Comparison of ENCODE assay signal across 16 cellular contexts in the genomic region with DNA sequence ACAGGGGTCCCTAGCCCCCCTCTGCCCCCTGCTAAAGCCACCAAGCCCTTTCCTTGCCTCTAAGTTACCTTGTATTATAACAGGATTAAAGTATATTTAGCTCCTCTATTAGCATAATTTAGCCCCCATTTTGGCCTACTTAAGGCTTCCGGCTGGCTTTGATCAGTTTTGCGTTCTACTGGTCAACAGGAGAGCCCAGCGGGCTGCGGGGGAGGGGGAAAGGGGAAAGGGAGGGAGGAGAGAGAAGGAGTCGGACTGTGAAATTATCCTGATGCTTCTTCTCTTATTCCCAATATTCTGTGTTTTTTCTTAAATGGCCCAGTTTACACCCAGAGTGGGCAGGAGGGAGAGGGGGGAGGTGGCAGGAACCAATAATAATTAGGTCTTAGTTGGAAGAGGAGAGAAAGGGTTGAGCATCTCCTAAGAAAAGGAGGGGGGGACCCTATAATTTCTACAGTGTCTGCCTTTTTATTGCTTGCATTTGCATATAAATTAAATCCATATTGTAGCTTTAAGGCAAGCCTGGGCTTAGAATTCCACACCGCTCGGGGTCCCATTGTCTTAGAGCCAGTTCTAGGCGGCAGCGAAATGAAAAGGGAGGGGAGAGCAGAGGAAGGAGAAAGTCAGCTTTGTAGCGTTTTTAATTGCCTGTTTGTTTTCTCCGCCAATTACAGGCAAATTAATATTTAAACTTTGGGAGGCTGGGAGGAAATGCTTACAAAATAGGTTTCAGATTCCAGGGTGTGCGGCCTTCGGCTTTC. TPM values are rescaled to one million over a fixed set of nuclear protein-coding genes. Genes with fewer than 3 reads are reported as not detected.
DNase-seq lines count a peak whose midpoint lies in the region; ATAC-seq, FAIRE-seq and TF ChIP-seq lines count a peak whose summit lies in the region.
"Had no signal": no experiment of that assay in that cellular context is flagged by ENCODE, and none has a peak within 500 bp of the region (broad histone marks: within the 10 kb centered on the region; RNA-seq: fewer than 3 reads in every experiment).

No MANE protein-coding gene starts in this region.

- no peak for TF ChIP-seq EP300 in H1 (IDR thresholded peaks at IDR 0.05; ENCODE audit: borderline replicate concordance in 1 of 2, low read depth in 2 of 2, low read length in 2 of 2)

- H4K91ac ChIP-seq in H1 (replicated peaks; ENCODE audit: insufficient read length, low read length) = peak overlapping the region; percentile 46

- H4K5ac ChIP-seq in H1 (ENCODE audit: insufficient read length, low read depth, low read length) = no peak overlapping the region

- peaks cover 6 to 20% (median 17%) of the 10 kb centered on the region in 11 experiments; a peak in 15 of 22 replicates for H3K27me3 ChIP-seq in BLaER1 treated with 17β-estradiol and CSF1 and Interleukin-3, amounts not matched to agents 10 nM and 100 nM
- H3K27me3 ChIP-seq in MG63 = no peaks in the 10 kb centered on the region
- peaks cover 0 to 6% (median 0%) of the 10 kb centered on the region in 4 experiments; a peak in 2 of 7 replicates for H3K27me3 ChIP-seq in H1 (replicated peaks in 1 of 4; ENCODE audit: control insufficient read depth in 3 of 4, extremely low read depth in 1 of 4, insufficient read depth in 3 of 4, low read length in 3 of 4)
- H3K27me3 ChIP-seq: Peyer's patch had no signal

- 9% methylated on average over 13 of the region's 13 CpGs; no CpG with 5 or more reads in 1 of the 2 experiments for WGBS in H1 (ENCODE audit: extremely low coverage in 1 of 2, insufficient coverage in 1 of 2, insufficient read length in 1 of 2, insufficient replicate concordance in 2 of 2, low coverage in 1 of 2, low lambda C conversion rate in 2 of 2, missing lambda C conversion rate in 1 of 2), 2 experiments

- H2BK120ac ChIP-seq in H1 (replicated peaks; ENCODE audit: low read depth, low read length) = peak overlapping the region; percentile 92

- no peaks in the 10 kb centered on the region for H3K79me2 ChIP-seq in H1 (ENCODE audit: control insufficient read depth in 1 of 2, insufficient read depth in 2 of 2, low read length in 2 of 2)

- H3K18ac ChIP-seq in H1 (ENCODE audit: extremely low read depth, low read length) = peak overlapping the region; percentile 48; the same call in 1 of the 2 replicates

- H3K9me3 Mint-ChIP-seq in naive thymus-derived CD8-positive, alpha-beta T cell = no peaks in the 10 kb centered on the region

- H3K14ac ChIP-seq in H1 (ENCODE audit: insufficient read length) = no peak overlapping the region

- H3K9ac ChIP-seq in BLaER1 treated with 17β-estradiol and CSF1 and Interleukin-3, amounts not matched to agents 10 nM and 100 nM = peak overlapping the region in 4 of 11 experiments; percentile 34 to 49 (median 40); a peak in 1 of 22 replicates
- H3K9ac ChIP-seq in H1 (replicated peaks in 1 of 4; ENCODE audit: extremely low read depth in 1 of 4, low read depth in 3 of 4, low read length in 3 of 4) = peak overlapping the region in 1 of 4 experiments; percentile 33; a peak in 1 of 7 replicates

- CTCF ChIA-PET in H1 (lab: Charles Lee; ENCODE audit: partially characterized antibody) = interaction anchor here (0.7 to 2.4 kb wide), 7 partner anchors 9 to 590 kb away, joined by 3 to 7 read pairs (median 4); no protein-coding TSS in a partner anchor

- peak overlapping the region; percentile 9; the same call in 1 of the 2 replicates for H4K8ac ChIP-seq in H1 (ENCODE audit: extremely low read depth, insufficient read depth, low read length)

- H3K23me2 ChIP-seq in H1 (ENCODE audit: low read depth, low read length) = 0 out of 2 replicates have a peak, but pooled peaks cover 2% of the 10 kb centered on the region

- peak overlapping the region; percentile 77; the same call in 1 of the 2 replicates for H2BK5ac ChIP-seq in H1 (ENCODE audit: low read depth, low read length)

- H2BK12ac ChIP-seq in H1 (ENCODE audit: low read depth, low read length) = peak overlapping the region; percentile 70; the same call in 1 of the 2 replicates

- H3K27me3 Mint-ChIP-seq in naive thymus-derived CD8-positive, alpha-beta T cell = peaks cover 24 to 69% (median 56%) of the 10 kb centered on the region in 5 donors

- no peak for ATAC-seq in naive thymus-derived CD8-positive, alpha-beta T cell
- ATAC-seq: gastroesophageal sphincter had no signal

- peaks cover 17 to 44% (median 27%) of the 10 kb centered on the region in 10 experiments for H3K4me1 ChIP-seq in BLaER1 treated with 17β-estradiol and CSF1 and Interleukin-3, amounts not matched to agents 10 nM and 100 nM
- H3K4me1 ChIP-seq in H1 (replicated peaks in 1 of 4; ENCODE audit: control insufficient read depth in 3 of 4, insufficient read depth in 4 of 4, low read length in 3 of 4) = peaks cover 14 to 33% (median 28%) of the 10 kb centered on the region in 4 experiments
- H3K4me1 ChIP-seq: gastroesophageal sphincter, Peyer's patch had no signal

- H3K23ac ChIP-seq in H1 (ENCODE audit: insufficient read length) = no peak overlapping the region

- peak; percentile 57 for FAIRE-seq in H1 (lab: Jason Lieb, UNC)

- no peaks in the 10 kb centered on the region for H3K79me1 ChIP-seq in H1 (ENCODE audit: low read depth, low read length)

- H3K4me3 ChIP-seq in BLaER1 treated with 17β-estradiol and CSF1 and Interleukin-3, amounts not matched to agents 10 nM and 100 nM = peak overlapping the region in 1 of 10 experiments; percentile 34; a peak in 2 of 20 replicates
- H3K4me3 ChIP-seq in MG63 (peak overlapping the region; percentile 34), H1 (ENCODE audit: extremely low read depth in 1 of 4, insufficient read depth in 2 of 4, low read depth in 3 of 4, low read length in 4 of 4) (peak overlapping the region; percentile 2 to 54 (median 27); a peak in 6 of 8 replicates)

- H3K9me3 ChIP-seq in BLaER1 treated with 17β-estradiol and CSF1 and Interleukin-3, amounts not matched to agents 10 nM and 100 nM (replicated peaks in 1 of 11) = no peaks in the 10 kb centered on the region
- H3K9me3 ChIP-seq in MG63 = no peaks in the 10 kb centered on the region
- no peaks in the 10 kb centered on the region for H3K9me3 ChIP-seq in H1 (ENCODE audit: insufficient read depth in 2 of 2, low read depth in 1 of 2, low read length in 1 of 2)
- H3K9me3 ChIP-seq: gastroesophageal sphincter, Peyer's patch, stomach had no signal

- peak overlapping the region; percentile 13 for H3K4ac ChIP-seq in H1 (replicated peaks; ENCODE audit: insufficient read length, low read depth, low read length)

- peak overlapping the region; percentile 35 to 85 (median 69) for H3K4me2 ChIP-seq in BLaER1 treated with 17β-estradiol and CSF1 and Interleukin-3, amounts not matched to agents 10 nM and 100 nM
- peak overlapping the region; percentile 66 to 87 for H3K4me2 ChIP-seq in H1 (ENCODE audit: insufficient read depth in 1 of 2, low read depth in 2 of 2, low read length in 2 of 2)

- no peak for TF ChIP-seq POLR2A in H1 (IDR thresholded peaks at IDR 0.05; ENCODE audit: control extremely low read depth in 1 of 2, low read depth in 2 of 2, low read length in 2 of 2)

- 0 out of 2 replicates have a peak overlapping the region, but pooled peaks have one; percentile 27 for H2AFZ ChIP-seq in H1 (ENCODE audit: low read length)

- H2BK20ac ChIP-seq in H1 (ENCODE audit: low read length) = peak overlapping the region; percentile 72; the same call in 1 of the 2 replicates

- peaks cover 3 to 15% (median 10%) of the 10 kb centered on the region in 4 donors for H3K4me1 Mint-ChIP-seq in naive thymus-derived CD8-positive, alpha-beta T cell

- peak overlapping the region; percentile 24 to 66 (median 52) for H3K4me3 Mint-ChIP-seq in naive thymus-derived CD8-positive, alpha-beta T cell

- no peak for TF ChIP-seq RAD21 in H1 (IDR thresholded peaks at IDR 0.05 in 1 of 2, conservative IDR thresholded peaks at IDR 0.05 in 1 of 2; ENCODE audit: low read depth in 2 of 2, low read length in 2 of 2)

- no peak for DNase-seq in MG63
- DNase-seq in H1 (ENCODE audit: low read depth in 1 of 2, low spot score in 2 of 2) = no peak
- no peak for DNase-seq in naive thymus-derived CD8-positive, alpha-beta T cell
- no peak for DNase-seq in cerebellum (ENCODE audit: low spot score)
- DNase-seq in germinal center (ENCODE audit: low spot score) = no peak
- DNase-seq in NCI-H2081 (lab: John Stamatoyannopoulos, UW) = no peak
- DNase-seq in GOT3 (lab: John Stamatoyannopoulos, UW) = no peak
- DNase-seq: dermis blood vessel endothelial cell, GF-D8, Peyer's patch, stomach had no signal

- H3K27ac Mint-ChIP-seq in naive thymus-derived CD8-positive, alpha-beta T cell = no peak overlapping the region

- H2BK15ac ChIP-seq in H1 (ENCODE audit: low read length) = no peak overlapping the region

- no peak overlapping the region for H2AK5ac ChIP-seq in H1 (ENCODE audit: low read depth, low read length)

- peak overlapping the region in 2 of 11 experiments; percentile 14 to 37; a peak in 2 of 22 replicates for H3K27ac ChIP-seq in BLaER1 treated with 17β-estradiol and CSF1 and Interleukin-3, amounts not matched to agents 10 nM and 100 nM
- H3K27ac ChIP-seq in H1 (ENCODE audit: low read depth, low read length) = no peak overlapping the region
- H3K27ac ChIP-seq: C4-2B, gastroesophageal sphincter, Peyer's patch, stomach had no signal

- H4K20me1 ChIP-seq in BLaER1 treated with 17β-estradiol and CSF1 and Interleukin-3, amounts not matched to agents 10 nM and 100 nM = peaks cover 0 to 3% (median 0%) of the 10 kb centered on the region in 11 experiments; a peak in 1 of 22 replicates
- no peaks in the 10 kb centered on the region for H4K20me1 ChIP-seq in H1 (replicated peaks in 1 of 2; ENCODE audit: control insufficient read depth in 1 of 2, insufficient read depth in 2 of 2, low read length in 2 of 2)

- H3K56ac ChIP-seq in H1 (replicated peaks; ENCODE audit: insufficient read length, low read depth, low read length) = no peak overlapping the region

- no peak for TF ChIP-seq CTCF in H1 (IDR thresholded peaks at IDR 0.05; ENCODE audit: control extremely low read depth in 1 of 3, insufficient read depth in 1 of 3, low read depth in 1 of 3, low read length in 3 of 3)

- POLR2A ChIA-PET in H1 (lab: Charles Lee; ENCODE audit: partially characterized antibody) = interaction anchor here (0.6 to 1.4 kb wide), 5 partner anchors 8 to 277 kb away, joined by 3 to 4 read pairs (median 3); partner anchors contain the start of gene EN1
- POLR2A ChIA-PET in naive thymus-derived CD8-positive, alpha-beta T cell (lab: Charles Lee) = no interaction called here

- H3K36me3 Mint-ChIP-seq in naive thymus-derived CD8-positive, alpha-beta T cell = no peaks in the 10 kb centered on the region

- H3K36me3 ChIP-seq in BLaER1 treated with 17β-estradiol and CSF1 and Interleukin-3, amounts not matched to agents 10 nM and 100 nM = no peaks in the 10 kb centered on the region
- H3K36me3 ChIP-seq in MG63 = no peaks in the 10 kb centered on the region
- no peaks in the 10 kb centered on the region for H3K36me3 ChIP-seq in H1 (ENCODE audit: control insufficient read depth in 2 of 4, insufficient read depth in 4 of 4, low read length in 3 of 4)
- H3K36me3 ChIP-seq: gastroesophageal sphincter, Peyer's patch, stomach had no signal

RNA-seq across cellular contexts. Expression of gene EN1, which starts 39.6 kb away (rescaled TPM):
- 1.2 and 7.2 TPM in 2 replicates for total RNA-seq in MG63 (2014; rRNA removed; shearing (Covaris generic); ENCODE audit: low replicate concordance)
- not detected in 2 replicates for total RNA-seq in H1 (2021; fragmentation: NEBNext Ultra II Directional; extraction: Animal tissue kit (Norgen Biotek cat#: 25700))
- polyA plus RNA-seq in H1 (2011; rRNA removed) = not detected in 2 replicates
- polyA plus RNA-seq in H1 (2011; cell fraction: cytosol; rRNA removed) = not detected
- not detected for polyA plus RNA-seq in H1 (2011; cell fraction: nucleus; rRNA removed)
- 0.48 TPM in 1 of 4 replicates, not detected in the others for polyA plus RNA-seq in H1 (2012, experiment 1 of 2)
- polyA plus RNA-seq in H1 (2012, experiment 2 of 2) = not detected
- not detected for polyA plus RNA-seq in H1 (2013, experiment 1 of 2)
- polyA plus RNA-seq in H1 (2013, experiment 2 of 2) = 0.04 TPM
- not detected in 2 replicates for polyA minus RNA-seq in H1 (2011; rRNA and poly(A)+ RNA removed)
- not detected for polyA minus RNA-seq in H1 (2011; cell fraction: cytosol; rRNA and poly(A)+ RNA removed)
- polyA minus RNA-seq in H1 (2011; cell fraction: nucleus; rRNA and poly(A)+ RNA removed) = not detected
- not detected for total RNA-seq in naive thymus-derived CD8-positive, alpha-beta T cell
- not detected for polyA plus RNA-seq in naive thymus-derived CD8-positive, alpha-beta T cell
- total RNA-seq in cerebellum = 5.4 TPM
- total RNA-seq: dermis blood vessel endothelial cell, liver, Peyer's patch, pulmonary artery endothelial cell, stomach had no signal
- polyA plus RNA-seq: liver, stomach had no signal
